In the genomic region with DNA sequence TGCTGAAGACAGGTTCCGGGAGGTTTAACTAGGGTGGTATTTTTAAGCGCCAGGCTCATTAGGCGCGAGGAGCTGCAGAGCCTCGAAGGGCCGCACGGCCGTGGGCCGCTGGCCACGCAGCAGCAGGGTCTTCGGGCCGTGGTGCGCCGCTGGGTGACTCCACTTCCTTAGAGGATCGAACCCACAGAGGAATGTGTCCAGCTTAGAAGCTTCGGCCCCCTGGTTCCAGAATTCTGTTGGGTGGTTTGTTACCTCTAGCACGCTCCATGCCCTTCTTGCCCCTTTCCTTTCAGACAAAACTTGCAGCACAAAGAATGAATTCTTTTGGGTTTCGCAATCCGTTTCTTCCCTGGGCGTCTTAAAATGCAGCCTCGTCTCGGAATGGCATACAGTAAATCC, we compare ENCODE assay signal across 8 cellular contexts. TPM values are rescaled to one million over a fixed set of nuclear protein-coding genes. Genes with fewer than 3 reads are reported as not detected.
DNase-seq lines count a peak whose midpoint lies in the region; ATAC-seq and TF ChIP-seq lines count a peak whose summit lies in the region.

No MANE protein-coding gene starts in this region.

- peaks cover 13 to 26% of the 10 kb centered on the region in 2 donors for H3K4me1 ChIP-seq in thoracic aorta (ENCODE audit: control insufficient read depth in 1 of 2, low read depth in 2 of 2)

- peak overlapping the region; percentile 98 for H3K27ac Mint-ChIP-seq in activated CD8-positive, alpha-beta memory T cell treated with anti-CD3 and anti-CD28 coated beads, Interleukin-2, amount 10 ng/mL, durations not matched to agents 7 days and 5 days
- peak overlapping the region; percentile 100 for H3K27ac Mint-ChIP-seq in dendritic cell treated with granulocyte-macrophage colony-stimulating factor and Interleukin-4, amounts not matched to agents 40 ng/mL and 50 ng/mL, for 4 days

- no peak for ATAC-seq in activated CD8-positive, alpha-beta memory T cell treated with anti-CD3 and anti-CD28 coated beads, Interleukin-2, amount 10 ng/mL, durations not matched to agents 7 days and 5 days
- peak; percentile 1 for ATAC-seq in thoracic aorta (ENCODE audit: insufficient number of reproducible peaks, low FRiP score, low read depth)
- no peak for ATAC-seq in GM21367 (IDR thresholded peaks at IDR 0.05; ENCODE audit: unreplicated experiment)

- H3K4me1 Mint-ChIP-seq in activated CD8-positive, alpha-beta memory T cell treated with anti-CD3 and anti-CD28 coated beads, Interleukin-2, amount 10 ng/mL, durations not matched to agents 7 days and 5 days: peaks cover 33% of the 10 kb centered on the region
- peaks cover 38% of the 10 kb centered on the region for H3K4me1 Mint-ChIP-seq in dendritic cell treated with granulocyte-macrophage colony-stimulating factor and Interleukin-4, amounts not matched to agents 40 ng/mL and 50 ng/mL, for 4 days (ENCODE audit: low read depth)

- no peaks in the 10 kb centered on the region for H3K27me3 Mint-ChIP-seq in activated CD8-positive, alpha-beta memory T cell treated with anti-CD3 and anti-CD28 coated beads, Interleukin-2, amount 10 ng/mL, durations not matched to agents 7 days and 5 days
- H3K27me3 Mint-ChIP-seq in dendritic cell treated with granulocyte-macrophage colony-stimulating factor and Interleukin-4, amounts not matched to agents 40 ng/mL and 50 ng/mL, for 4 days: no peaks in the 10 kb centered on the region

- CTCF ChIA-PET in activated CD8-positive, alpha-beta memory T cell treated with anti-CD3 and anti-CD28 coated beads, Interleukin-2, amount 10 ng/mL, durations not matched to agents 7 days and 5 days (lab: Charles Lee): interaction anchor here (0.7 to 2.1 kb wide), 10 partner anchors 53 to 452 kb away, joined by 3 to 10 read pairs (median 5); partner anchors contain the start of genes MRPL16, OSBP and STX3

- no peaks in the 10 kb centered on the region for H3K9me3 ChIP-seq in thoracic aorta

- H3K27me3 ChIP-seq in thoracic aorta (replicated peaks; ENCODE audit: insufficient read depth): no peaks in the 10 kb centered on the region

- intact Hi-C loops in dendritic cell treated with granulocyte-macrophage colony-stimulating factor and Interleukin-4, amounts not matched to agents 40 ng/mL and 50 ng/mL, for 4 days (cut with micrococcal nuclease): loop anchor here (1.0 to 5.0 kb wide), 2 partner anchors 53 to 107 kb away; no protein-coding TSS in a partner anchor

- no peaks in the 10 kb centered on the region for H3K9me3 Mint-ChIP-seq in activated CD8-positive, alpha-beta memory T cell treated with anti-CD3 and anti-CD28 coated beads, Interleukin-2, amount 10 ng/mL, durations not matched to agents 7 days and 5 days (ENCODE audit: low read depth)
- H3K9me3 Mint-ChIP-seq in dendritic cell treated with granulocyte-macrophage colony-stimulating factor and Interleukin-4, amounts not matched to agents 40 ng/mL and 50 ng/mL, for 4 days: no peaks in the 10 kb centered on the region

- H3K4me3 Mint-ChIP-seq in activated CD8-positive, alpha-beta memory T cell treated with anti-CD3 and anti-CD28 coated beads, Interleukin-2, amount 10 ng/mL, durations not matched to agents 7 days and 5 days: peak overlapping the region; percentile 95
- H3K4me3 Mint-ChIP-seq in dendritic cell treated with granulocyte-macrophage colony-stimulating factor and Interleukin-4, amounts not matched to agents 40 ng/mL and 50 ng/mL, for 4 days: peak overlapping the region; percentile 90

- no peak for DNase-seq in activated CD8-positive, alpha-beta memory T cell treated with anti-CD3 and anti-CD28 coated beads, Interleukin-2, amount 10 ng/mL, durations not matched to agents 7 days and 5 days
- DNase-seq in activated CD8-positive, alpha-beta memory T cell treated with anti-CD3 and anti-CD28 coated beads, Interleukin-2, amount 50 U/mL, for 4 hours: no peak
- DNase-seq in NOMO-1 treated with dmso at 0.1 percent for 144 hours (lab: John Stamatoyannopoulos, UW; ENCODE audit: unreplicated experiment) (peak; percentile 26), medulla oblongata (ENCODE audit: extremely low spot score) (peak; percentile 61), thoracic aorta (ENCODE audit: low spot score) (no peak), A172 (ENCODE audit: low spot score) (no peak)

- peaks cover 24% of the 10 kb centered on the region for H3K36me3 Mint-ChIP-seq in activated CD8-positive, alpha-beta memory T cell treated with anti-CD3 and anti-CD28 coated beads, Interleukin-2, amount 10 ng/mL, durations not matched to agents 7 days and 5 days
- peaks cover 39% of the 10 kb centered on the region for H3K36me3 Mint-ChIP-seq in dendritic cell treated with granulocyte-macrophage colony-stimulating factor and Interleukin-4, amounts not matched to agents 40 ng/mL and 50 ng/mL, for 4 days (ENCODE audit: low read depth)

- peak overlapping the region; percentile 97 to 98 for H3K27ac ChIP-seq in thoracic aorta

- peak; percentile 13 for TF ChIP-seq CTCF in thoracic aorta (IDR thresholded peaks at IDR 0.05)

- H3K36me3 ChIP-seq in thoracic aorta: peaks cover 17% of the 10 kb centered on the region

- H3K4me3 ChIP-seq in thoracic aorta: peak overlapping the region; percentile 99

RNA-seq across cellular contexts. Expression of gene PATL1, which starts 0.8 kb away (rescaled TPM):
- 10 to 100 TPM; 56.7 to 62.6 TPM for total RNA-seq in activated CD8-positive, alpha-beta memory T cell treated with anti-CD3 and anti-CD28 coated beads, Interleukin-2, amount 10 ng/mL, durations not matched to agents 7 days and 5 days
- total RNA-seq in thoracic aorta: 10 to 100 TPM in 1 of 2 donors, 1 to 10 TPM in 1; 9.3 to 16.3 TPM
- total RNA-seq in A172 (2014; rRNA removed; shearing (Covaris generic)): 19.9 and 20.3 TPM in 2 replicates

RNA-seq across cellular contexts. Expression of gene OR10V1, which starts 44.0 kb away (rescaled TPM):
- not detected for total RNA-seq in activated CD8-positive, alpha-beta memory T cell treated with anti-CD3 and anti-CD28 coated beads, Interleukin-2, amount 10 ng/mL, durations not matched to agents 7 days and 5 days
- total RNA-seq in thoracic aorta: not detected
- total RNA-seq in A172 (2014; rRNA removed; shearing (Covaris generic)): not detected in 2 replicates

RNA-seq across cellular contexts. Expression of gene OSBP, which starts 54.0 kb away (rescaled TPM):
- total RNA-seq in activated CD8-positive, alpha-beta memory T cell treated with anti-CD3 and anti-CD28 coated beads, Interleukin-2, amount 10 ng/mL, durations not matched to agents 7 days and 5 days: 10 to 100 TPM; 36.6 to 38.0 TPM
- 10 to 100 TPM; 38.4 to 41.8 TPM for total RNA-seq in thoracic aorta
- 16.6 and 16.7 TPM in 2 replicates for total RNA-seq in A172 (2014; rRNA removed; shearing (Covaris generic))

Comparison
In these comparisons a context has a peak if more than half of its experiments do, and no peak if none do; other contexts are left out.
1. DNase-seq: peak in NOMO-1 treated with dmso at 0.1 percent for 144 hours (single experiment) and medulla oblongata (single experiment); none in activated CD8-positive, alpha-beta memory T cell treated with anti-CD3 and anti-CD28 coated beads, Interleukin-2, amount 10 ng/mL, durations not matched to agents 7 days and 5 days (single experiment), activated CD8-positive, alpha-beta memory T cell treated with anti-CD3 and anti-CD28 coated beads, Interleukin-2, amount 50 U/mL, for 4 hours (single experiment), thoracic aorta (single experiment) and A172 (single experiment).